Comparison of ENCODE assay signal across 16 cellular contexts in genomic region chr3:152128356-152128755, GRCh38.
DNase-seq lines count a peak whose midpoint lies in the region; ATAC-seq and TF ChIP-seq lines count a peak whose summit lies in the region.
"Had no signal": no experiment of that assay in that cellular context is flagged by ENCODE, and none has a peak within 500 bp of the region (broad histone marks: within the 10 kb centered on the region; RNA-seq: fewer than 3 reads in every experiment).

No MANE protein-coding gene starts in this region.

- no peak overlapping the region for H3K4me3 Mint-ChIP-seq in stimulated activated naive CD8-positive, alpha-beta T cell treated with anti-CD3 and anti-CD28 coated beads, Interleukin-15, amount 100 ng/mL, for 72 hours
- H3K4me3 Mint-ChIP-seq: CD4-positive, alpha-beta T cell had no signal

- H3K4me3 ChIP-seq in AG09309 (ENCODE audit: control insufficient read depth, low read depth, low read length) (no peak overlapping the region), OCI-LY3 (ENCODE audit: low read length) (peak overlapping the region; percentile 22; the same call in 1 of the 2 replicates), trophoblast cell (ENCODE audit: low read depth, low read length) (no peak overlapping the region)
- H3K4me3 ChIP-seq: GM23248 had no signal

- H3K9ac ChIP-seq in OCI-LY3 (ENCODE audit: low read length), result no peak overlapping the region
- H3K9ac ChIP-seq in trophoblast cell (ENCODE audit: low read length), result no peak overlapping the region
- H3K9ac ChIP-seq: GM23248 had no signal

- no peak overlapping the region for H2BK120ac ChIP-seq in trophoblast cell (ENCODE audit: insufficient read depth, low read length, poor library complexity)

- H3K36me3 ChIP-seq in OCI-LY3 (replicated peaks; ENCODE audit: low read depth, low read length), result no peaks in the 10 kb centered on the region
- no peaks in the 10 kb centered on the region for H3K36me3 ChIP-seq in trophoblast cell (ENCODE audit: control insufficient read depth in 1 of 2, insufficient read depth in 2 of 2, low read length in 2 of 2)

- peak; percentile 28 for DNase-seq in AG09309 (ENCODE audit: low read depth)
- peak; percentile 31 for DNase-seq in GM03348 (ENCODE audit: low spot score)
- peak; percentile 41 for DNase-seq in fibroblast of gingiva (ENCODE audit: low read depth)
- DNase-seq in trophoblast cell, result no peak
- DNase-seq in stimulated activated naive CD8-positive, alpha-beta T cell treated with anti-CD3 and anti-CD28 coated beads, Interleukin-15, amount 100 ng/mL, for 72 hours, result no peak
- no peak for DNase-seq in NCI-H774 (lab: John Stamatoyannopoulos, UW)
- DNase-seq: C1 segment of cervical spinal cord; Calu3; CD4-positive, alpha-beta T cell; DMS 273 treated with DMSO at 0.1 percent for 48 hours; GM23248 had no signal

- no peak overlapping the region for H3K27ac Mint-ChIP-seq in stimulated activated naive CD8-positive, alpha-beta T cell treated with anti-CD3 and anti-CD28 coated beads, Interleukin-15, amount 100 ng/mL, for 72 hours
- H3K27ac Mint-ChIP-seq: CD4-positive, alpha-beta T cell had no signal

- H2BK12ac ChIP-seq in trophoblast cell (ENCODE audit: low read length), result no peak overlapping the region

- no peak overlapping the region for H4K8ac ChIP-seq in trophoblast cell (ENCODE audit: low read depth, low read length)

- H4K20me1 ChIP-seq in OCI-LY3 (ENCODE audit: insufficient read depth, low read length), result no peaks in the 10 kb centered on the region

- no peaks in the 10 kb centered on the region for H3K9me3 Mint-ChIP-seq in stimulated activated naive CD8-positive, alpha-beta T cell treated with anti-CD3 and anti-CD28 coated beads, Interleukin-15, amount 100 ng/mL, for 72 hours
- H3K9me3 Mint-ChIP-seq: CD4-positive, alpha-beta T cell had no signal

- H3K4me1 ChIP-seq in OCI-LY3 (ENCODE audit: low read length) (peaks cover 54% of the 10 kb centered on the region), trophoblast cell (ENCODE audit: control insufficient read depth in 1 of 2, insufficient read depth in 2 of 2, low read length in 2 of 2) (no peaks in the 10 kb centered on the region)

- no peak overlapping the region for H2BK5ac ChIP-seq in trophoblast cell (ENCODE audit: low read depth, low read length, poor library complexity)

- H3K27me3 Mint-ChIP-seq in stimulated activated naive CD8-positive, alpha-beta T cell treated with anti-CD3 and anti-CD28 coated beads, Interleukin-15, amount 100 ng/mL, for 72 hours, result no peaks in the 10 kb centered on the region
- H3K27me3 Mint-ChIP-seq: CD4-positive, alpha-beta T cell had no signal

- no CpG with 5 or more reads among the region's 1 CpG for WGBS in trophoblast cell (ENCODE audit: extremely low coverage, insufficient coverage, insufficient read length)

- H3K27ac ChIP-seq in OCI-LY3 (ENCODE audit: low read length) (peak overlapping the region; percentile 22; the same call in 1 of the 2 replicates), trophoblast cell (ENCODE audit: low read depth, low read length) (no peak overlapping the region)
- H3K27ac ChIP-seq: 22Rv1, GM23248, HL-60 had no signal

- H3K4me2 ChIP-seq in OCI-LY3 (ENCODE audit: low read length) (peak overlapping the region; percentile 57), trophoblast cell (ENCODE audit: low read length) (no peak overlapping the region)

- H3K79me2 ChIP-seq in OCI-LY3 (ENCODE audit: low read length) (no peaks in the 10 kb centered on the region), trophoblast cell (ENCODE audit: control insufficient read depth, insufficient read depth, low read length, poor library complexity) (no peaks in the 10 kb centered on the region)

- H3K18ac ChIP-seq in trophoblast cell (ENCODE audit: low read length), result no peak overlapping the region

- no peak overlapping the region for H4K91ac ChIP-seq in trophoblast cell (ENCODE audit: low read depth, low read length)

- peaks cover 11% of the 10 kb centered on the region for H3K4me1 Mint-ChIP-seq in stimulated activated naive CD8-positive, alpha-beta T cell treated with anti-CD3 and anti-CD28 coated beads, Interleukin-15, amount 100 ng/mL, for 72 hours

- H2AK5ac ChIP-seq in trophoblast cell (ENCODE audit: low read length), result no peak overlapping the region

- no peak overlapping the region for H4K12ac ChIP-seq in trophoblast cell (ENCODE audit: low read depth, low read length)

- H3K23ac ChIP-seq in trophoblast cell (ENCODE audit: low read length), result no peak overlapping the region

- H2AFZ ChIP-seq in OCI-LY3 (ENCODE audit: low read depth, low read length) (no peak overlapping the region), trophoblast cell (ENCODE audit: insufficient read depth, low read length, poor library complexity) (no peak overlapping the region)
- H2AFZ ChIP-seq: GM23248 had no signal

- H3K14ac ChIP-seq in trophoblast cell (ENCODE audit: low read length), result no peak overlapping the region

- TF ChIP-seq CTCF in AG09309 (IDR thresholded peaks at IDR 0.05; ENCODE audit: control insufficient read depth, insufficient read depth, low read depth, low read length, missing control alignments), result no peak
- TF ChIP-seq CTCF in OCI-LY3 (IDR thresholded peaks at IDR 0.05; ENCODE audit: low read depth, low read length), result no peak

- no peaks in the 10 kb centered on the region for H3K79me1 ChIP-seq in trophoblast cell (ENCODE audit: low read length)

- no peak for ATAC-seq in stimulated activated naive CD8-positive, alpha-beta T cell treated with anti-CD3 and anti-CD28 coated beads, Interleukin-15, amount 100 ng/mL, for 72 hours
- ATAC-seq in HG02884 (IDR thresholded peaks at IDR 0.05; ENCODE audit: unreplicated experiment), result no peak
- ATAC-seq: HCT116 had no signal

- H3K4ac ChIP-seq in trophoblast cell (ENCODE audit: low read depth, low read length), result no peak overlapping the region

- H3K9me3 ChIP-seq in OCI-LY3 (ENCODE audit: insufficient read depth, low read length) (no peaks in the 10 kb centered on the region), trophoblast cell (ENCODE audit: insufficient read depth, low read depth, low read length) (no peaks in the 10 kb centered on the region)

- H3K27me3 ChIP-seq in OCI-LY3 (ENCODE audit: low read depth, low read length) (no peaks in the 10 kb centered on the region), trophoblast cell (ENCODE audit: insufficient read depth, low read length) (no peaks in the 10 kb centered on the region)

Comparison
In these comparisons a context has a peak if more than half of its experiments do, and no peak if none do; other contexts are left out.
1. DNase-seq: peak in AG09309 (single experiment), GM03348 (single experiment) and fibroblast of gingiva (single experiment); none in trophoblast cell (0 of 2), stimulated activated naive CD8-positive, alpha-beta T cell treated with anti-CD3 and anti-CD28 coated beads, Interleukin-15, amount 100 ng/mL, for 72 hours (0 of 2) and NCI-H774 (single experiment).